In genomic region chr9:134134949-134135342, GRCh38 we compare ENCODE assay signal across 8 cellular contexts. TPM values are rescaled to one million over a fixed set of nuclear protein-coding genes. Genes with fewer than 3 reads are reported as not detected.
DNase-seq lines count a peak whose midpoint lies in the region; ATAC-seq and TF ChIP-seq lines count a peak whose summit lies in the region.

No MANE protein-coding gene starts in this region.

- H3K4me3 Mint-ChIP-seq in stimulated activated naive CD8-positive, alpha-beta T cell treated with anti-CD3 and anti-CD28 coated beads, Interleukin-15, Interleukin-2, amounts not matched to agents 100 ng/mL and 50 ng/mL, for 24 hours, result peak overlapping the region; percentile 88

- H3K27ac Mint-ChIP-seq in stimulated activated naive CD8-positive, alpha-beta T cell treated with anti-CD3 and anti-CD28 coated beads, Interleukin-15, Interleukin-2, amounts not matched to agents 100 ng/mL and 50 ng/mL, for 24 hours, result peak overlapping the region; percentile 75

- peaks cover 20% of the 10 kb centered on the region for H3K36me3 Mint-ChIP-seq in stimulated activated naive CD8-positive, alpha-beta T cell treated with anti-CD3 and anti-CD28 coated beads, Interleukin-15, Interleukin-2, amounts not matched to agents 100 ng/mL and 50 ng/mL, for 24 hours (ENCODE audit: low read depth)

- no peak for DNase-seq in stimulated activated naive CD8-positive, alpha-beta T cell treated with anti-CD3 and anti-CD28 coated beads, Interleukin-15, Interleukin-2, amounts not matched to agents 100 U/mL and 50 U/mL, for 24 hours
- peak; percentile 23 for DNase-seq in fibroblast of the aortic adventitia (ENCODE audit: low read depth)
- DNase-seq in sciatic nerve (ENCODE audit: low spot score), result no peak
- no peak for DNase-seq in GM19240 (ENCODE audit: insufficient read length, low spot score)

- TF ChIP-seq CTCF in fibroblast of the aortic adventitia (IDR thresholded peaks at IDR 0.05; ENCODE audit: insufficient read depth, low read length), result no peak

- intact Hi-C loops in sciatic nerve (cut with DNase I), result loop anchor here (5.0 kb wide), 1 partner anchor 108 kb away; the partner anchor contains the start of gene BRD3OS

- no peak for ATAC-seq in stimulated activated naive CD8-positive, alpha-beta T cell treated with anti-CD3 and anti-CD28 coated beads, Interleukin-15, Interleukin-2, amounts not matched to agents 100 U/mL and 50 U/mL, for 24 hours
- ATAC-seq in SK-N-SH treated with all-trans-retinoic acid at 6 μM for 48 hours (peak; percentile 49), sciatic nerve (peak; percentile 5), HG03095 (IDR thresholded peaks at IDR 0.05; ENCODE audit: unreplicated experiment) (no peak), GM18861 (IDR thresholded peaks at IDR 0.05; ENCODE audit: unreplicated experiment) (no peak)

- no peaks in the 10 kb centered on the region for H3K9me3 Mint-ChIP-seq in stimulated activated naive CD8-positive, alpha-beta T cell treated with anti-CD3 and anti-CD28 coated beads, Interleukin-15, Interleukin-2, amounts not matched to agents 100 ng/mL and 50 ng/mL, for 24 hours

- H3K27me3 Mint-ChIP-seq in stimulated activated naive CD8-positive, alpha-beta T cell treated with anti-CD3 and anti-CD28 coated beads, Interleukin-15, Interleukin-2, amounts not matched to agents 100 ng/mL and 50 ng/mL, for 24 hours, result no peaks in the 10 kb centered on the region

- H3K4me1 Mint-ChIP-seq in stimulated activated naive CD8-positive, alpha-beta T cell treated with anti-CD3 and anti-CD28 coated beads, Interleukin-15, Interleukin-2, amounts not matched to agents 100 ng/mL and 50 ng/mL, for 24 hours (ENCODE audit: low read depth), result peaks cover 33% of the 10 kb centered on the region

- peak overlapping the region; percentile 83 for H3K4me3 ChIP-seq in fibroblast of the aortic adventitia (ENCODE audit: low read depth, low read length)

TF ChIP-seq in SK-N-SH treated with all-trans-retinoic acid at 6 μM for 48 hours, 23 proteins besides CTCF, POLR2A, EP300 and RAD21:
- TF ChIP-seq SNAI2 (CRISPR knock-in tag; IDR thresholded peaks at IDR 0.05) (no peak), PATZ1 (CRISPR knock-in tag; IDR thresholded peaks at IDR 0.05; ENCODE audit: borderline replicate concordance) (no peak), ZFP3 (CRISPR knock-in tag; IDR thresholded peaks at IDR 0.05) (no peak), GLIS3 (CRISPR knock-in tag; IDR thresholded peaks at IDR 0.05) (no peak), ZNF565 (CRISPR knock-in tag; conservative IDR thresholded peaks at IDR 0.05; ENCODE audit: low read depth) (no peak), ISL1 (CRISPR knock-in tag; IDR thresholded peaks at IDR 0.05) (no peak)

RNA-seq across cellular contexts. Expression of gene WDR5, which starts 0.9 kb away (rescaled TPM):
- total RNA-seq in fibroblast of the aortic adventitia (ENCODE audit: low replicate concordance) (14.4 and 19.9 TPM in 2 replicates), sciatic nerve (24.9 TPM)

RNA-seq across cellular contexts. Expression of gene RNU6ATAC, which starts 29.4 kb away (rescaled TPM):
- not detected in 2 replicates for total RNA-seq in fibroblast of the aortic adventitia (ENCODE audit: low replicate concordance)
- total RNA-seq in sciatic nerve, result 193 TPM

Comparison
In these comparisons a context has a peak if more than half of its experiments do, and no peak if none do; other contexts are left out.
1. ATAC-seq: peak in SK-N-SH treated with all-trans-retinoic acid at 6 μM for 48 hours (single experiment) and sciatic nerve (single experiment); none in stimulated activated naive CD8-positive, alpha-beta T cell treated with anti-CD3 and anti-CD28 coated beads, Interleukin-15, Interleukin-2, amounts not matched to agents 100 U/mL and 50 U/mL, for 24 hours (single experiment), HG03095 (single experiment) and GM18861 (single experiment).
2. RNA of gene RNU6ATAC, which starts 29.4 kb away (total RNA-seq): 193 TPM in sciatic nerve (single experiment); not detected in fibroblast of the aortic adventitia; every median in the first group is over 100 times any median in the second.